In the genomic region with DNA sequence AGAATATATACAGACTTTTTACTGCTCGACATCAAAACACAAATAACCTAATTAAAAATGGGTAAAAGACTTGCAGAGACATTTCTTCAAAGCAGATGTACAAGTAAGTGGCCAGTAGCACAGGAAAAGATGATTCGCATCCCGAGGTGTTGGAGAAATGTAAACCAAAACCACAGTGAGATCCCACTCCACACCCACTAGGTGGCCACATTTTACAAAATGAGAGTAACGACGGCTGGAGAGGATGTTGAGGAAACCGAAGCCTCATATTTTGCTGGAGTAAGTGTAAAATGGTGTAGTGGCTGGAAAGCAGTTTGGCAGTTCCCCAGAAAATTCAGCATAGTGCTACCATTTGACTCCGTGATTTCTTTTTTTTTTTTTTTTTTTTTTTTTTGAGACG, we compare ENCODE assay signal across 8 cellular contexts. TPM values are rescaled to one million over a fixed set of nuclear protein-coding genes. Genes with fewer than 3 reads are reported as not detected.
DNase-seq lines count a peak whose midpoint lies in the region; ATAC-seq and TF ChIP-seq lines count a peak whose summit lies in the region.

No MANE protein-coding gene starts in this region.

- no peaks in the 10 kb centered on the region for H3K36me3 ChIP-seq in cardiac muscle cell

- no peaks in the 10 kb centered on the region for H3K4me1 Mint-ChIP-seq in Calu3 (ENCODE audit: low read depth, unreplicated experiment)
- H3K4me1 Mint-ChIP-seq in activated naive CD4-positive, alpha-beta T cell treated with anti-CD3 and anti-CD28 coated beads, Interleukin-2, amount 50 U/mL, for 24 hours: peaks cover 13% of the 10 kb centered on the region

- H3K9me3 ChIP-seq in cardiac muscle cell (ENCODE audit: low read depth): no peaks in the 10 kb centered on the region

- TF ChIP-seq CTCF in Calu3 (IDR thresholded peaks at IDR 0.05; ENCODE audit: unreplicated experiment): peak; percentile 35
- peak; percentile 59 for TF ChIP-seq CTCF in HL-60 (IDR thresholded peaks at IDR 0.05; ENCODE audit: insufficient read depth, low read length)
- peak; percentile 72 for TF ChIP-seq CTCF in cardiac muscle cell (IDR thresholded peaks at IDR 0.05; ENCODE audit: low read depth, low read length)

- H3K36me3 Mint-ChIP-seq in Calu3 (ENCODE audit: insufficient read depth, unreplicated experiment): no peaks in the 10 kb centered on the region
- H3K36me3 Mint-ChIP-seq in activated naive CD4-positive, alpha-beta T cell treated with anti-CD3 and anti-CD28 coated beads, Interleukin-2, amount 50 U/mL, for 24 hours: no peaks in the 10 kb centered on the region

- no peaks in the 10 kb centered on the region for H3K4me1 ChIP-seq in cardiac muscle cell (ENCODE audit: low read depth)

- intact Hi-C loops in Calu3 (cut with micrococcal nuclease; ENCODE audit: unreplicated experiment): loop anchor here (5.0 kb wide), 3 partner anchors 92 to 302 kb away; a partner anchor contains a TSS

- no peak overlapping the region for H3K27ac Mint-ChIP-seq in Calu3 (ENCODE audit: unreplicated experiment)
- H3K27ac Mint-ChIP-seq in activated naive CD4-positive, alpha-beta T cell treated with anti-CD3 and anti-CD28 coated beads, Interleukin-2, amount 50 U/mL, for 24 hours: no peak overlapping the region

- ATAC-seq in HG03159 (IDR thresholded peaks at IDR 0.05; ENCODE audit: unreplicated experiment): no peak
- no peak for ATAC-seq in HG02610 (IDR thresholded peaks at IDR 0.05; ENCODE audit: unreplicated experiment)

- CTCF ChIA-PET in Calu3 (lab: Charles Lee): interaction anchor here (0.6 to 3.8 kb wide), 4 partner anchors 41 to 166 kb away, joined by 5 to 46 read pairs (median 8); no protein-coding TSS in a partner anchor

- no peak overlapping the region for H3K4me3 Mint-ChIP-seq in Calu3 (ENCODE audit: low read depth, unreplicated experiment)
- peak overlapping the region; percentile 44 for H3K4me3 Mint-ChIP-seq in activated naive CD4-positive, alpha-beta T cell treated with anti-CD3 and anti-CD28 coated beads, Interleukin-2, amount 50 U/mL, for 24 hours

- H3K4me3 ChIP-seq in HL-60 (replicated peaks; ENCODE audit: insufficient read depth, low read length) (no peak overlapping the region), cardiac muscle cell (no peak overlapping the region)

- H3K27ac ChIP-seq in HL-60 (replicated peaks) (no peak overlapping the region), cardiac muscle cell (no peak overlapping the region)

- H3K9me3 Mint-ChIP-seq in Calu3 (ENCODE audit: low read depth, unreplicated experiment): no peaks in the 10 kb centered on the region
- H3K9me3 Mint-ChIP-seq in activated naive CD4-positive, alpha-beta T cell treated with anti-CD3 and anti-CD28 coated beads, Interleukin-2, amount 50 U/mL, for 24 hours: no peaks in the 10 kb centered on the region

- no peaks in the 10 kb centered on the region for H3K27me3 ChIP-seq in HL-60 (ENCODE audit: insufficient read depth, poor library complexity, severe bottlenecking)
- peaks cover 44% of the 10 kb centered on the region for H3K27me3 ChIP-seq in cardiac muscle cell

- peaks cover 51% of the 10 kb centered on the region for H3K27me3 Mint-ChIP-seq in Calu3 (ENCODE audit: unreplicated experiment)
- H3K27me3 Mint-ChIP-seq in activated naive CD4-positive, alpha-beta T cell treated with anti-CD3 and anti-CD28 coated beads, Interleukin-2, amount 50 U/mL, for 24 hours: peaks cover 15% of the 10 kb centered on the region

- DNase-seq in Calu3: peak; percentile 38
- peak; percentile 29 to 71 for DNase-seq in HL-60 (ENCODE audit: low read depth in 1 of 2, low spot score in 1 of 2)
- peak; percentile 66 for DNase-seq in NCI-H774 (lab: John Stamatoyannopoulos, UW)
- DNase-seq in cardiac muscle cell (ENCODE audit: low read depth in 1 of 2, low spot score in 1 of 2): peak; percentile 66 to 90
- DNase-seq in renal cortical epithelial cell (ENCODE audit: low read depth): peak; percentile 67

- BruUV-seq in Calu3 (replicated peaks; lab: Mats Ljungman, UMichigan): no TSS peak

RNA-seq across cellular contexts. Expression of a gene that starts 21.3 kb away (rescaled TPM):
- total RNA-seq in Calu3 (2022) (not detected in 2 replicates), cardiac muscle cell (5.6 and 11.9 TPM in 2 replicates), renal cortical epithelial cell (3.1 and 5.1 TPM in 2 replicates)
- polyA plus RNA-seq in cardiac muscle cell: 0.87 and 2.8 TPM in 2 replicates

RNA-seq across cellular contexts. Expression of a gene that starts 24.1 kb away (rescaled TPM):
- total RNA-seq in Calu3 (2022): not detected in 2 replicates
- total RNA-seq in cardiac muscle cell: not detected in 2 replicates
- 0.35 TPM in 1 of 2 replicates, not detected in the other for polyA plus RNA-seq in cardiac muscle cell
- not detected in 2 replicates for total RNA-seq in renal cortical epithelial cell
